Comparison of ENCODE assay signal across 6 cellular contexts in the genomic region with DNA sequence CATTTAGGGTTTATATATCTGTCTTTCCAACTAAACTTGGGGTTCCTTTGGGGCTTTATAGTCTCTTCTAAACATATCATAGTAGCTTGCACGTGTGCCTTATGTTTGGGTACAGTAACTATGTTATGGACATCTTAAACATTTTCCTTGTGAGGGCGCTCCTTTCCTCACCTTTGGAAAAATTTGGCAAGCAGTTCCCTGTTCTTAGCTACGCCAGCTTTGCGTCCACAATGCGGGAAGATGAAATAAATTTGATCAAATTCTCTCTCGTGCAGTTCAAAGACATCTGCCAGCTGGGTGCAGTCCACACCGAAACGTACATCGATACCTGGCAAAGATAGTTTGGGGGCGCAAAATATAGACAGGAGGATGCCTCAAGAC. TPM values are rescaled to one million over a fixed set of nuclear protein-coding genes. Genes with fewer than 3 reads are reported as not detected.
DNase-seq lines count a peak whose midpoint lies in the region; ATAC-seq, FAIRE-seq and TF ChIP-seq lines count a peak whose summit lies in the region.

No MANE protein-coding gene starts in this region.

- H3K4me3 Mint-ChIP-seq in CD14-positive monocyte = peak overlapping the region; percentile 88 to 95
- peak overlapping the region; percentile 89 for H3K4me3 Mint-ChIP-seq in activated CD4-positive, alpha-beta memory T cell treated with anti-CD3 and anti-CD28 coated beads, Interleukin-2, amount 10 ng/mL, durations not matched to agents 7 days and 5 days

- peaks cover 35% of the 10 kb centered on the region for H3K4me1 Mint-ChIP-seq in CD14-positive monocyte
- peaks cover 25% of the 10 kb centered on the region for H3K4me1 Mint-ChIP-seq in activated CD4-positive, alpha-beta memory T cell treated with anti-CD3 and anti-CD28 coated beads, Interleukin-2, amount 10 ng/mL, durations not matched to agents 7 days and 5 days

- POLR2A ChIA-PET in activated CD4-positive, alpha-beta memory T cell treated with anti-CD3 and anti-CD28 coated beads, Interleukin-2, amount 10 ng/mL, durations not matched to agents 7 days and 5 days (lab: Charles Lee) = interaction anchor here (1.2 to 1.5 kb wide), 2 partner anchors 104 to 196 kb away, joined by 3 to 4 read pairs; no protein-coding TSS in a partner anchor

- intact Hi-C loops in CD14-positive monocyte (cut with micrococcal nuclease) = loop anchor here (2.0 to 10.0 kb wide), 3 partner anchors 48 to 196 kb away; a partner anchor contains a TSS
- intact Hi-C loops in lower leg skin (cut with DNase I; ENCODE audit: low total_unique reads) = no loop called here

- ATAC-seq in HG02571 (IDR thresholded peaks at IDR 0.05; ENCODE audit: unreplicated experiment) (peak; percentile 5), GM18870 (IDR thresholded peaks at IDR 0.05; ENCODE audit: unreplicated experiment) (no peak)

- H3K4me3 ChIP-seq in lower leg skin (ENCODE audit: low read depth, poor library complexity, severe bottlenecking) = peak overlapping the region; percentile 49

- TF ChIP-seq POLR2A in lower leg skin (IDR thresholded peaks at IDR 0.05) = no peak

- TF ChIP-seq CTCF in CD14-positive monocyte (IDR thresholded peaks at IDR 0.05) = no peak
- no peak for TF ChIP-seq CTCF in lower leg skin (IDR thresholded peaks at IDR 0.05)

- FAIRE-seq in frontal cortex (lab: Jason Lieb, UNC) = no peak

- 0 to 1% methylated on average over 10 of the region's 10 CpGs for WGBS in lower leg skin, 2 donors

- no peak for DNase-seq in CD14-positive monocyte (ENCODE audit: low spot score)
- DNase-seq in activated CD4-positive, alpha-beta memory T cell treated with anti-CD3 and anti-CD28 coated beads, Interleukin-2, amount 10 ng/mL, durations not matched to agents 7 days and 5 days = no peak
- no peak for DNase-seq in lower leg skin (ENCODE audit: low spot score in 2 of 2)
- DNase-seq in frontal cortex (ENCODE audit: low spot score in 2 of 2) = no peak

- peaks cover 0 to 3% (median 0%) of the 10 kb centered on the region in 7 donors for H3K9me3 Mint-ChIP-seq in CD14-positive monocyte
- no peaks in the 10 kb centered on the region for H3K9me3 Mint-ChIP-seq in activated CD4-positive, alpha-beta memory T cell treated with anti-CD3 and anti-CD28 coated beads, Interleukin-2, amount 10 ng/mL, durations not matched to agents 7 days and 5 days

- peaks cover 12 to 13% of the 10 kb centered on the region in 2 donors for H3K36me3 Mint-ChIP-seq in CD14-positive monocyte
- H3K36me3 Mint-ChIP-seq in activated CD4-positive, alpha-beta memory T cell treated with anti-CD3 and anti-CD28 coated beads, Interleukin-2, amount 10 ng/mL, durations not matched to agents 7 days and 5 days (ENCODE audit: low read depth) = peaks cover 4% of the 10 kb centered on the region

- H3K27me3 Mint-ChIP-seq in CD14-positive monocyte (ENCODE audit: low read depth in 3 of 3) = peaks cover 0 to 4% (median 2%) of the 10 kb centered on the region in 3 donors
- H3K27me3 Mint-ChIP-seq in activated CD4-positive, alpha-beta memory T cell treated with anti-CD3 and anti-CD28 coated beads, Interleukin-2, amount 10 ng/mL, durations not matched to agents 7 days and 5 days = no peaks in the 10 kb centered on the region

- H3K27ac Mint-ChIP-seq in CD14-positive monocyte = peak overlapping the region; percentile 99 to 100 (median 100)
- peak overlapping the region; percentile 94 for H3K27ac Mint-ChIP-seq in activated CD4-positive, alpha-beta memory T cell treated with anti-CD3 and anti-CD28 coated beads, Interleukin-2, amount 10 ng/mL, durations not matched to agents 7 days and 5 days

- CTCF ChIA-PET in activated CD4-positive, alpha-beta memory T cell treated with anti-CD3 and anti-CD28 coated beads, Interleukin-2, amount 10 ng/mL, durations not matched to agents 7 days and 5 days (lab: Charles Lee) = interaction anchor here (0.6 to 1.5 kb wide), 5 partner anchors 9 to 206 kb away, joined by 3 to 7 read pairs (median 5); no protein-coding TSS in a partner anchor

RNA-seq across cellular contexts. Expression of a gene that starts 0.6 kb away (rescaled TPM):
- 1 to 10 TPM; 1.9 to 2.3 TPM for polyA plus RNA-seq in CD14-positive monocyte
- total RNA-seq in activated CD4-positive, alpha-beta memory T cell treated with anti-CD3 and anti-CD28 coated beads, Interleukin-2, amount 10 ng/mL, durations not matched to agents 7 days and 5 days = 1 to 10 TPM; 2.9 to 3.6 TPM
- total RNA-seq in lower leg skin (1 to 10 TPM; 2.9 to 6.2 (median 4.1) TPM), frontal cortex (10.2 TPM)

RNA-seq across cellular contexts. Expression of a gene that starts 1.0 kb away (rescaled TPM):
- polyA plus RNA-seq in CD14-positive monocyte = 1 to 10 TPM; 5.0 to 5.3 TPM
- total RNA-seq in activated CD4-positive, alpha-beta memory T cell treated with anti-CD3 and anti-CD28 coated beads, Interleukin-2, amount 10 ng/mL, durations not matched to agents 7 days and 5 days = 10 to 100 TPM; 19.0 to 19.4 TPM
- 10 to 100 TPM; 26.2 to 45.2 (median 29.1) TPM for total RNA-seq in lower leg skin
- total RNA-seq in frontal cortex = 15.1 TPM

RNA-seq across cellular contexts. Expression of a gene that starts 7.0 kb away (rescaled TPM):
- polyA plus RNA-seq in CD14-positive monocyte = 1 to 10 TPM; 7.4 to 7.8 TPM
- total RNA-seq in activated CD4-positive, alpha-beta memory T cell treated with anti-CD3 and anti-CD28 coated beads, Interleukin-2, amount 10 ng/mL, durations not matched to agents 7 days and 5 days = 10 to 100 TPM; 24.8 to 25.0 TPM
- 10 to 100 TPM; 24.4 to 38.1 (median 29.0) TPM for total RNA-seq in lower leg skin
- total RNA-seq in frontal cortex = 83.2 TPM

RNA-seq across cellular contexts. Expression of a gene that starts 33.2 kb away (rescaled TPM):
- not detected for polyA plus RNA-seq in CD14-positive monocyte
- total RNA-seq in activated CD4-positive, alpha-beta memory T cell treated with anti-CD3 and anti-CD28 coated beads, Interleukin-2, amount 10 ng/mL, durations not matched to agents 7 days and 5 days = not detected
- total RNA-seq in lower leg skin (100 to 1,000 TPM; 130 to 209 (median 200) TPM), frontal cortex (6.5 TPM)

RNA-seq across cellular contexts. Expression of a gene that starts 34.2 kb away (rescaled TPM):
- not detected for polyA plus RNA-seq in CD14-positive monocyte
- not detected for total RNA-seq in activated CD4-positive, alpha-beta memory T cell treated with anti-CD3 and anti-CD28 coated beads, Interleukin-2, amount 10 ng/mL, durations not matched to agents 7 days and 5 days
- total RNA-seq in lower leg skin (1 to 10 TPM in 3 of 4 donors, not detected in 1; 1.2 to 6.7 (median 1.5) TPM), frontal cortex (0.82 TPM)
